22 cellular contexts compared by ENCODE assay signal in the genomic region with DNA sequence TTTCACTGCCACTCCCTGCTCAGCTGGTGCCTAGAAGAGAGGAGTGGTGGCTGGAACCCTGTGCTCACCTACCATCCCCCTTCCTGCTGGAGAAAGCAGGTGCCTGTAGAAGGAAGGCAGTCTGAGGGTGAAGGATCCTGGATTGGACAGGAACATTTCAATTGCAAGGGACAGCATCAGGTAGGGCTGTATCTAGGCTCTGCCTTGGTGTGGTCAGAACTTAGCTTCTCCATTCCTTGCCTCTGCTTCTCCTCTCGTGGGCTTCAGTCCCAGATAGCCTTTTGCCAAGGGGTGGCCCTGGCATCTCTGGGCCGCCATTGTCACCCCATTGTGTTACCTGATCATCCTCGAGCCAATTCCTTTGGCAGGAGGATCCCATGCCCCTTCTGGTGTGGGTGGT.
DNase-seq lines count a peak whose midpoint lies in the region; ATAC-seq, FAIRE-seq and TF ChIP-seq lines count a peak whose summit lies in the region.
"Had no signal": no experiment of that assay in that cellular context is flagged by ENCODE, and none has a peak within 500 bp of the region (broad histone marks: within the 10 kb centered on the region; RNA-seq: fewer than 3 reads in every experiment).

No MANE protein-coding gene starts in this region.

- no peak for TF ChIP-seq EP300 in neural cell (conservative IDR thresholded peaks at IDR 0.05; ENCODE audit: poor library complexity, severe bottlenecking)

- H3K4me1 ChIP-seq in spleen = no peaks in the 10 kb centered on the region
- H3K4me1 ChIP-seq in trophoblast cell (ENCODE audit: control insufficient read depth in 1 of 2, insufficient read depth in 2 of 2, low read length in 2 of 2) = no peaks in the 10 kb centered on the region
- H3K4me1 ChIP-seq: Caco-2 had no signal

- no peak for ATAC-seq in HG03039 (IDR thresholded peaks at IDR 0.05; ENCODE audit: unreplicated experiment)
- ATAC-seq: CD8-positive, alpha-beta T cell had no signal

- H3K4me3 ChIP-seq in bronchial epithelial cell (ENCODE audit: low read depth, low read length) = no peak overlapping the region
- peak overlapping the region; percentile 51 for H3K4me3 ChIP-seq in neural cell (ENCODE audit: low read length)
- H3K4me3 ChIP-seq in spleen = no peak overlapping the region
- H3K4me3 ChIP-seq in trophoblast cell (ENCODE audit: low read depth, low read length) = no peak overlapping the region
- H3K4me3 ChIP-seq: BLaER1, GM23248 had no signal

- peak; percentile 44 for DNase-seq in activated effector memory CD4-positive, alpha-beta T cell treated with anti-CD3 and anti-CD28 coated beads, Interleukin-2, amount 50 U/mL, for 16 hours
- no peak for DNase-seq in activated effector memory CD4-positive, alpha-beta T cell treated with Interleukin-2 at 50 U/mL for 16 hours
- DNase-seq in bronchial epithelial cell (ENCODE audit: low read depth) (no peak), spleen (peak; percentile 19), trophoblast cell (no peak), NAMALWA (ENCODE audit: low spot score) (no peak)
- DNase-seq: Caco-2; CD4-positive, CD25-positive, alpha-beta regulatory T cell; CD8-positive, alpha-beta T cell; DMS153; DND-41; GM23248; HCEC 1CT had no signal

- no peak overlapping the region for H2AK5ac ChIP-seq in trophoblast cell (ENCODE audit: low read length)

- no peaks in the 10 kb centered on the region for H3K9me2 ChIP-seq in neural cell (ENCODE audit: insufficient read depth, low read length)

- no peak overlapping the region for H3K23ac ChIP-seq in trophoblast cell (ENCODE audit: low read length)

- H3K27ac ChIP-seq in neural cell (ENCODE audit: low read length) = peak overlapping the region; percentile 94
- H3K27ac ChIP-seq in spleen = no peak overlapping the region
- no peak overlapping the region for H3K27ac ChIP-seq in trophoblast cell (ENCODE audit: low read depth, low read length)
- H3K27ac ChIP-seq: 22Rv1, BLaER1, C4-2B, GM23248 had no signal

- no peak overlapping the region for H2BK5ac ChIP-seq in trophoblast cell (ENCODE audit: low read depth, low read length, poor library complexity)

- no peak overlapping the region for H4K8ac ChIP-seq in trophoblast cell (ENCODE audit: low read depth, low read length)

- H4K12ac ChIP-seq in trophoblast cell (ENCODE audit: low read depth, low read length) = no peak overlapping the region

- no peak overlapping the region for H3K18ac ChIP-seq in trophoblast cell (ENCODE audit: low read length)

- H4K91ac ChIP-seq in trophoblast cell (ENCODE audit: low read depth, low read length) = no peak overlapping the region

- H2BK12ac ChIP-seq in trophoblast cell (ENCODE audit: low read length) = no peak overlapping the region

- no peaks in the 10 kb centered on the region for H4K20me1 ChIP-seq in neural cell (ENCODE audit: insufficient read depth)
- H4K20me1 ChIP-seq: BLaER1 had no signal

- H3K4me2 ChIP-seq in neural cell (ENCODE audit: low read length) (no peak overlapping the region), trophoblast cell (ENCODE audit: low read length) (no peak overlapping the region)
- H3K4me2 ChIP-seq: BLaER1 had no signal

- H3K36me3 ChIP-seq in bronchial epithelial cell (ENCODE audit: control insufficient read depth, insufficient read depth, low read length) (no peaks in the 10 kb centered on the region), neural cell (ENCODE audit: insufficient read depth, low read length) (no peaks in the 10 kb centered on the region), spleen (no peaks in the 10 kb centered on the region), trophoblast cell (ENCODE audit: control insufficient read depth in 1 of 2, insufficient read depth in 2 of 2, low read length in 2 of 2) (no peaks in the 10 kb centered on the region)
- H3K36me3 ChIP-seq: BLaER1 had no signal

- no peak overlapping the region for H3K4ac ChIP-seq in trophoblast cell (ENCODE audit: low read depth, low read length)

- intact Hi-C loops in spleen (cut with DNase I; ENCODE audit: low total_unique reads) = no loop called here

- H3K9me3 ChIP-seq in neural cell (ENCODE audit: low read length) (no peaks in the 10 kb centered on the region), spleen (no peaks in the 10 kb centered on the region), trophoblast cell (ENCODE audit: insufficient read depth, low read depth, low read length) (peaks cover 14% of the 10 kb centered on the region)
- H3K9me3 ChIP-seq: BLaER1, Caco-2 had no signal

- H3K9ac ChIP-seq in neural cell (ENCODE audit: low read length) (peak overlapping the region; percentile 70), trophoblast cell (ENCODE audit: low read length) (no peak overlapping the region)
- H3K9ac ChIP-seq: BLaER1, GM23248 had no signal

- no peak overlapping the region for H2BK120ac ChIP-seq in trophoblast cell (ENCODE audit: insufficient read depth, low read length, poor library complexity)

- H3K14ac ChIP-seq in trophoblast cell (ENCODE audit: low read length) = no peak overlapping the region

- FAIRE-seq in bronchial epithelial cell (lab: Jason Lieb, UNC) = peak; percentile 7
- FAIRE-seq: A204.1, G401.6, GM12892, H1 had no signal

- TF ChIP-seq CTCF in bronchial epithelial cell (IDR thresholded peaks at IDR 0.05; ENCODE audit: insufficient read depth, low read length, severe bottlenecking) (no peak), neural cell (IDR thresholded peaks at IDR 0.05; ENCODE audit: poor library complexity, severe bottlenecking) (no peak), spleen (IDR thresholded peaks at IDR 0.05 in 8 of 11, conservative IDR thresholded peaks at IDR 0.05 in 3 of 11) (no peak)

- TF ChIP-seq RAD21 in neural cell (conservative IDR thresholded peaks at IDR 0.05) = no peak

- no peaks in the 10 kb centered on the region for H3K79me1 ChIP-seq in trophoblast cell (ENCODE audit: low read length)

- TF ChIP-seq POLR2A in spleen (IDR thresholded peaks at IDR 0.05) = no peak

- H3K79me2 ChIP-seq in neural cell (replicated peaks; ENCODE audit: insufficient read depth, low read length) (no peaks in the 10 kb centered on the region), trophoblast cell (ENCODE audit: control insufficient read depth, insufficient read depth, low read length, poor library complexity) (no peaks in the 10 kb centered on the region)

- H3F3A ChIP-seq in neural cell (ENCODE audit: insufficient read depth, low read length, poor library complexity, severe bottlenecking) = no peaks in the 10 kb centered on the region

- no peaks in the 10 kb centered on the region for H3K27me3 ChIP-seq in bronchial epithelial cell (ENCODE audit: control insufficient read depth, insufficient read depth, low read length)
- no peaks in the 10 kb centered on the region for H3K27me3 ChIP-seq in neural cell (ENCODE audit: insufficient read depth, low read depth, low read length)
- H3K27me3 ChIP-seq in spleen (replicated peaks in 1 of 7) = peaks cover 0 to 49% (median 0%) of the 10 kb centered on the region in 7 donors
- H3K27me3 ChIP-seq in trophoblast cell (ENCODE audit: insufficient read depth, low read length) = no peaks in the 10 kb centered on the region
- H3K27me3 ChIP-seq: BLaER1 had no signal

- H2AFZ ChIP-seq in neural cell (ENCODE audit: low read depth, low read length) = no peak overlapping the region
- H2AFZ ChIP-seq in trophoblast cell (ENCODE audit: insufficient read depth, low read length, poor library complexity) = no peak overlapping the region
- H2AFZ ChIP-seq: GM23248 had no signal

- 63 to 68% (median 65%) methylated on average over 3 of the region's 3 CpGs for WGBS in spleen, 5 donors
- no CpG with 5 or more reads among the region's 3 CpGs for WGBS in trophoblast cell (ENCODE audit: extremely low coverage, insufficient coverage, insufficient read length)

TF ChIP-seq in neural cell, 6 proteins besides CTCF, POLR2A, EP300 and RAD21:
- TF ChIP-seq TAF1 (IDR thresholded peaks at IDR 0.05; ENCODE audit: low read depth) (no peak), EZH2 (IDR thresholded peaks at IDR 0.05; ENCODE audit: borderline replicate concordance, insufficient read depth, low read length, poor library complexity, severe bottlenecking) (no peak), SMC3 (conservative IDR thresholded peaks at IDR 0.05; ENCODE audit: poor library complexity) (no peak), POLR2AphosphoS5 (IDR thresholded peaks at IDR 0.05) (no peak), MXI1 (conservative IDR thresholded peaks at IDR 0.05; ENCODE audit: poor library complexity, severe bottlenecking) (no peak), REST (IDR thresholded peaks at IDR 0.05; ENCODE audit: borderline replicate concordance) (no peak)

Comparison
In these comparisons a context has a peak if more than half of its experiments do, and no peak if none do; other contexts are left out.
1. DNase-seq: peak in activated effector memory CD4-positive, alpha-beta T cell treated with anti-CD3 and anti-CD28 coated beads, Interleukin-2, amount 50 U/mL, for 16 hours (single experiment) and spleen (single experiment); none in activated effector memory CD4-positive, alpha-beta T cell treated with Interleukin-2 at 50 U/mL for 16 hours (single experiment), bronchial epithelial cell (single experiment), trophoblast cell (0 of 2) and NAMALWA (single experiment).